16 cellular contexts compared by ENCODE assay signal in the genomic region with DNA sequence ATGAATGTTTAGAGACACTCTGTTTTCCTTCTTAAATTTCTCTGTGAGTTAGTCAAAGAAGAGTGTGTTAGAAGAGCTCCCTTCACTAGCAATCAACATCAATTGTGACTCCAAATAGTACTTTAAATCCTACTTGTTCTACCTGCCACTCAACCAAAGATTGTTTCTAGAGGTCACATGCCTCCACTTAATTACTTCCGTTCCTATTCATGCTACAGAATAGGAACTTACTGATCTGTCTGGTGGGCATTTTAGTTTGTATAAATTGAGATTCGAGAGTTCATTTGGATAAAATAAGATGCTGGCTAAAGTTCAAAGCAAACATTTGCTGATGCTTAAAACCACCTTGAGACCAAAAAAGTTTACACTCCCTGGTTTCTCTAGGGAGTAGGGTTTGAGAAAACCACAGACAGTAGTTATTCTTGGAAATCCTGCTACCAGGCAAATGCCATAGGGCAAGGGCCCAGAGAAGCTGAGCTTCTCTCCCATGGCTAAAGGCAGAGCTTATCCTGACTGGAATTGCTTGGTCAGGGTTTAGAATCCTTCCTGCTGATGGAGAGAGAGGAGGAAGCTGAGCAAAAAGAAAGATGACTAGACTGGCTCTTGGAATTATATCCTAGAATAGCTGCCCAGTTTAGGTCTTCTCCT.
DNase-seq lines count a peak whose midpoint lies in the region; ATAC-seq, FAIRE-seq and TF ChIP-seq lines count a peak whose summit lies in the region.
"Had no signal": no experiment of that assay in that cellular context is flagged by ENCODE, and none has a peak within 500 bp of the region (broad histone marks: within the 10 kb centered on the region; RNA-seq: fewer than 3 reads in every experiment).

No MANE protein-coding gene starts in this region.

- peaks cover 12% of the 10 kb centered on the region; the same call in 1 of the 2 replicates for H3K4me1 ChIP-seq in OCI-LY3 (ENCODE audit: low read length)
- H3K4me1 ChIP-seq in left lung, result peaks cover 6% of the 10 kb centered on the region in 2 donors
- H3K4me1 ChIP-seq in mucosa of descending colon (ENCODE audit: low read depth), result no peaks in the 10 kb centered on the region
- no peaks in the 10 kb centered on the region for H3K4me1 ChIP-seq in small intestine (ENCODE audit: control insufficient read depth in 2 of 2, insufficient read depth in 1 of 2, low read depth in 1 of 2, low read length in 1 of 2)

- H3K4me3 Mint-ChIP-seq in activated CD4-positive, alpha-beta T cell treated with anti-CD3 and anti-CD28 coated beads, Interleukin-2, amount 10 ng/mL, durations not matched to agents 24 days and 14 days, result no peak overlapping the region
- H3K4me3 Mint-ChIP-seq: activated T-helper 17 cell treated with anti-CD3 and anti-CD28 coated beads, Interleukin-2, amount 50 U/mL, for 72 hours had no signal

- ATAC-seq in left lung (peak; percentile 86), mucosa of descending colon (no peak)
- ATAC-seq: activated T-helper 17 cell treated with anti-CD3 and anti-CD28 coated beads, Interleukin-2, amount 50 U/mL, for 72 hours had no signal

- H3K4me2 ChIP-seq in OCI-LY3 (ENCODE audit: low read length), result no peak overlapping the region

- H2AFZ ChIP-seq in OCI-LY3 (ENCODE audit: low read depth, low read length), result 0 out of 2 replicates have a peak overlapping the region, but pooled peaks have one; percentile 43

- 55 to 73% (median 71%) methylated on average over 2 of the region's 2 CpGs for WGBS in small intestine, 3 donors

- no peak for FAIRE-seq in small intestine (lab: Jason Lieb, UNC)

- H3K36me3 ChIP-seq in OCI-LY3 (replicated peaks; ENCODE audit: low read depth, low read length) (no peaks in the 10 kb centered on the region), left lung (no peaks in the 10 kb centered on the region), mucosa of descending colon (ENCODE audit: low read depth) (no peaks in the 10 kb centered on the region), small intestine (ENCODE audit: control insufficient read depth in 2 of 2, insufficient read depth in 2 of 2, low read length in 2 of 2) (no peaks in the 10 kb centered on the region)
- H3K36me3 ChIP-seq: tibial artery had no signal

- no peak overlapping the region for H3K27ac Mint-ChIP-seq in activated CD4-positive, alpha-beta T cell treated with anti-CD3 and anti-CD28 coated beads, Interleukin-2, amount 10 ng/mL, durations not matched to agents 24 days and 14 days
- H3K27ac Mint-ChIP-seq: activated T-helper 17 cell treated with anti-CD3 and anti-CD28 coated beads, Interleukin-2, amount 50 U/mL, for 72 hours had no signal

- intact Hi-C loops in activated CD4-positive, alpha-beta T cell treated with anti-CD3 and anti-CD28 coated beads, Interleukin-2, amount 10 ng/mL, durations not matched to agents 24 days and 14 days (cut with micrococcal nuclease), result loop anchor here (5.0 kb wide), 1 partner anchor 136 kb away; no protein-coding TSS in a partner anchor
- intact Hi-C loops in left lung (cut with DNase I), result no loop called here
- intact Hi-C loops in mucosa of descending colon (cut with DNase I, micrococcal nuclease), result no loop called here

- peak; percentile 27 for DNase-seq in activated CD4-positive, alpha-beta T cell treated with anti-CD3 and anti-CD28 coated beads, Interleukin-2, amount 10 ng/mL, durations not matched to agents 24 days and 14 days
- no peak for DNase-seq in activated CD4-positive, alpha-beta T cell treated with anti-CD3 and anti-CD28 coated beads, Interleukin-2, amount 50 U/mL, for 4 hours
- DNase-seq in left lung (no peak), stromal cell of bone marrow (ENCODE audit: low read depth) (peak; percentile 62), mucosa of descending colon (no peak), small intestine (no peak), epidermal melanocyte (ENCODE audit: insufficient read length, low spot score) (no peak)
- DNase-seq: activated CD4-positive, alpha-beta T cell treated with anti-CD3 and anti-CD28 coated beads for 48 hours; anterior cingulate cortex; DMS 273 treated with DMSO at 0.1 percent for 48 hours; effector CD4-positive, alpha-beta T cell; NCI-H526; T1000; tibial artery had no signal

- no peaks in the 10 kb centered on the region for H3K36me3 Mint-ChIP-seq in activated CD4-positive, alpha-beta T cell treated with anti-CD3 and anti-CD28 coated beads, Interleukin-2, amount 10 ng/mL, durations not matched to agents 24 days and 14 days (ENCODE audit: low read depth)

- no peaks in the 10 kb centered on the region for H3K9me3 Mint-ChIP-seq in activated CD4-positive, alpha-beta T cell treated with anti-CD3 and anti-CD28 coated beads, Interleukin-2, amount 10 ng/mL, durations not matched to agents 24 days and 14 days
- H3K9me3 Mint-ChIP-seq: activated T-helper 17 cell treated with anti-CD3 and anti-CD28 coated beads, Interleukin-2, amount 50 U/mL, for 72 hours had no signal

- H4K20me1 ChIP-seq in OCI-LY3 (ENCODE audit: insufficient read depth, low read length), result no peaks in the 10 kb centered on the region

- H3K27me3 Mint-ChIP-seq in activated CD4-positive, alpha-beta T cell treated with anti-CD3 and anti-CD28 coated beads, Interleukin-2, amount 10 ng/mL, durations not matched to agents 24 days and 14 days, result peaks cover 2% of the 10 kb centered on the region
- H3K27me3 Mint-ChIP-seq: activated T-helper 17 cell treated with anti-CD3 and anti-CD28 coated beads, Interleukin-2, amount 50 U/mL, for 72 hours had no signal

- H3K9ac ChIP-seq in OCI-LY3 (ENCODE audit: low read length), result no peak overlapping the region

- no peaks in the 10 kb centered on the region for H3K79me2 ChIP-seq in OCI-LY3 (ENCODE audit: low read length)

- H3K27ac ChIP-seq in OCI-LY3 (ENCODE audit: low read length), result no peak overlapping the region
- no peak overlapping the region for H3K27ac ChIP-seq in left lung
- H3K27ac ChIP-seq in small intestine (ENCODE audit: low read depth in 1 of 2, low read length in 1 of 2), result no peak overlapping the region
- H3K27ac ChIP-seq: tibial artery had no signal

- peaks cover 5% of the 10 kb centered on the region for H3K4me1 Mint-ChIP-seq in activated CD4-positive, alpha-beta T cell treated with anti-CD3 and anti-CD28 coated beads, Interleukin-2, amount 10 ng/mL, durations not matched to agents 24 days and 14 days

- H3K4me3 ChIP-seq in OCI-LY3 (ENCODE audit: low read length), result no peak overlapping the region
- H3K4me3 ChIP-seq in left lung, result no peak overlapping the region
- no peak overlapping the region for H3K4me3 ChIP-seq in mucosa of descending colon
- H3K4me3 ChIP-seq in small intestine (ENCODE audit: low read depth in 1 of 2, low read length in 2 of 2), result no peak overlapping the region
- H3K4me3 ChIP-seq: tibial artery had no signal

- TF ChIP-seq CTCF in OCI-LY3 (IDR thresholded peaks at IDR 0.05; ENCODE audit: low read depth, low read length) (no peak), left lung (IDR thresholded peaks at IDR 0.05) (no peak), mucosa of descending colon (IDR thresholded peaks at IDR 0.05) (no peak)

- H3K9me3 ChIP-seq in OCI-LY3 (ENCODE audit: insufficient read depth, low read length) (no peaks in the 10 kb centered on the region), left lung (no peaks in the 10 kb centered on the region), mucosa of descending colon (no peaks in the 10 kb centered on the region), small intestine (ENCODE audit: control insufficient read depth, low read depth) (no peaks in the 10 kb centered on the region)
- H3K9me3 ChIP-seq: tibial artery had no signal

- H3K27me3 ChIP-seq in OCI-LY3 (ENCODE audit: low read depth, low read length), result no peaks in the 10 kb centered on the region
- no peaks in the 10 kb centered on the region for H3K27me3 ChIP-seq in left lung
- H3K27me3 ChIP-seq in small intestine (ENCODE audit: control insufficient read depth in 2 of 2, insufficient read depth in 2 of 2, low read length in 2 of 2), result no peaks in the 10 kb centered on the region
- H3K27me3 ChIP-seq: tibial artery had no signal

Comparison
In these comparisons a context has a peak if more than half of its experiments do, and no peak if none do; other contexts are left out.
1. DNase-seq: peak in activated CD4-positive, alpha-beta T cell treated with anti-CD3 and anti-CD28 coated beads, Interleukin-2, amount 10 ng/mL, durations not matched to agents 24 days and 14 days (single experiment) and stromal cell of bone marrow (single experiment); none in activated CD4-positive, alpha-beta T cell treated with anti-CD3 and anti-CD28 coated beads, Interleukin-2, amount 50 U/mL, for 4 hours (0 of 2), left lung (0 of 2), mucosa of descending colon (0 of 3), small intestine (single experiment) and epidermal melanocyte (single experiment).